In the genomic region with DNA sequence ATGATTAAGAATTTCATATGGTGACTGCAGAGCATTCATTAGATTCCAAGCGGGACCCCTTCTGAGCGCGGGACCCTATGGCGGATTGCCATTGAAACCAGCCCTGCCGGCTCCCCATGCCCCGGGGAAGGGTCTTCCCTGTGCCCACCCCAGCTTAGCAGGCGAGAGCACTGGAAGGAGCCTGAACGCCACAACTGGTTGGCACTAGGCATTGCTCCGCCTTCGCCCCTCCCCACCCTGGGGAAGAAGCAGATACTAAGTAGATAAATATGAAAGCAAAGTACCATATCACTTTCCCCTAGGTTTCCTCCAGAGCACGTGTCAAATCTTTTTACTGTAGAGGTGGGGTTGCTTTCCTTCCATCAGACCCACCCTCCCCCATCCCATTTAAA, we compare ENCODE assay signal across 1 cellular context.
TF ChIP-seq lines count a peak whose summit lies in the region.

No MANE protein-coding gene starts in this region.

TF ChIP-seq in A549, 52 proteins besides CTCF, POLR2A, EP300 and RAD21 (continued from another document):
- TF ChIP-seq, protein P1, sequence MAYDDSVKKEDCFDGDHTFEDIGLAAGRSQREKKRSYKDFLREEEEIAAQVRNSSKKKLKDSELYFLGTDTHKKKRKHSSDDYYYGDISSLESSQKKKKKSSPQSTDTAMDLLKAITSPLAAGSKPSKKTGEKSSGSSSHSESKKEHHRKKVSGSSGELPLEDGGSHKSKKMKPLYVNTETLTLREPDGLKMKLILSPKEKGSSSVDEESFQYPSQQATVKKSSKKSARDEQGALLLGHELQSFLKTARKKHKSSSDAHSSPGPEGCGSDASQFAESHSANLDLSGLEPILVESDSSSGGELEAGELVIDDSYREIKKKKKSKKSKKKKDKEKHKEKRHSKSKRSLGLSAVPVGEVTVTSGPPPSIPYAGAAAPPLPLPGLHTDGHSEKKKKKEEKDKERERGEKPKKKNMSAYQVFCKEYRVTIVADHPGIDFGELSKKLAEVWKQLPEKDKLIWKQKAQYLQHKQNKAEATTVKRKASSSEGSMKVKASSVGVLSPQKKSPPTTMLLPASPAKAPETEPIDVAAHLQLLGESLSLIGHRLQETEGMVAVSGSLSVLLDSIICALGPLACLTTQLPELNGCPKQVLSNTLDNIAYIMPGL (CRISPR knock-in tag; IDR thresholded peaks at IDR 0.05; ENCODE audit: borderline replicate concordance), result no peak
- TF ChIP-seq ESRRA (IDR thresholded peaks at IDR 0.05; ENCODE audit: borderline replicate concordance, low read length) (no peak), CEBPB (IDR thresholded peaks at IDR 0.05) (no peak), RARB (CRISPR knock-in tag; IDR thresholded peaks at IDR 0.05) (no peak), HOXA7 (CRISPR knock-in tag; IDR thresholded peaks at IDR 0.05) (no peak), USF2 (IDR thresholded peaks at IDR 0.05) (no peak), ATOH8 (CRISPR knock-in tag; IDR thresholded peaks at IDR 0.05; ENCODE audit: low read depth) (no peak)
